In the genomic region with DNA sequence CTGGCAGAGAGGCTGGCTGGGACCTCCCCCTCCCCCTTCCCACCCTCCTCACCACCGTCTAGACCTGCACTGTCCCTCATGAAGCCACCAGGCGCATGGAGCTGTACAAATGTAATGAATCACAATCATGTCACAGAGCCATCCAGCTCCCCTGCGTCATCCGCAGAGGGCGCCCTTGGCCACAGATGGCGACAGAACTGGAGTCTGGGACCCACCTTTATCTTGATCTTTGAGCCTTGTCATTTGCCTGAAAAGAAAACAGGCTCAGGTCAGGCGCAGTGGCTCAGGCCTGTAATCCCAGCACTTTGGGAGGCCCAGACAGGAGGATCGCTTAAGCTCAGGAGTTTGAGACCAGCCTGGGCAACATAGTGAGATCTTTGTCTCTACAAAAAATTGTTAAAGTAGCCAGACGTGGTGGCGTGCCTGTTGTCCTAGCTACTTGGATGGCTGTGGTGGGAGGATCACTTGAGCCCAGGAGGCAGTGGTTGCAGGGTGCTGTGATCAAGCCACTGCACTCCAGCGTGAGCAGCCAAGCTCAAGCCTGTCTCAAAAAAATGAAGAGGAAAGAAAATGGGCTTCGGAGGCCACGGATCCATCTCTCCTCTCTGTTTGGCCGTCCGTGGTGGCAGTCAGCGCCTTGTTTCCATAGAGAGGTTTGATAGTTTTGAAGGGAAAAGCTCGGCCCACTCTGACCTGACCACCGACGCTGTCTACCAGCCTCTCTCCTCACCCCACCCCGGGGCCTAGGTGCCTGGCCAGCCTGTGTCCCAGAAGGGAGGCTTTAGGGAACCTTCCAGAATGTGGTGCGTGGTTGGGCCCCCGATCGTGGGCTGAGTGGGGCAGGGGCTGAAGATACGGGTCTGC, we compare ENCODE assay signal across 8 cellular contexts. TPM values are rescaled to one million over a fixed set of nuclear protein-coding genes. Genes with fewer than 3 reads are reported as not detected.
DNase-seq lines count a peak whose midpoint lies in the region; FAIRE-seq and TF ChIP-seq lines count a peak whose summit lies in the region.

No MANE protein-coding gene starts in this region.

- no peak overlapping the region for H3K9ac ChIP-seq in endothelial cell of umbilical vein (replicated peaks; ENCODE audit: extremely low read depth, insufficient read depth, low read length)

- POLR2A ChIA-PET in endothelial cell of umbilical vein (lab: Charles Lee) = interaction anchor here (0.6 kb wide), 1 partner anchor 115 kb away, joined by 3 read pairs; no protein-coding TSS in a partner anchor

- FAIRE-seq in endothelial cell of umbilical vein (lab: Jason Lieb, UNC) = no peak

- H3K27ac ChIP-seq in endothelial cell of umbilical vein (ENCODE audit: insufficient read depth, low read depth, low read length) = no peak overlapping the region

- TF ChIP-seq CTCF in GM12864 (IDR thresholded peaks at IDR 0.05; ENCODE audit: low read depth, low read length, missing control alignments) (peak; percentile 75), LNCaP clone FGC (IDR thresholded peaks at IDR 0.05; ENCODE audit: control insufficient read depth, extremely low read depth, insufficient read depth) (peak; percentile 44), endothelial cell of umbilical vein (IDR thresholded peaks at IDR 0.05; ENCODE audit: extremely low read depth in 1 of 2, insufficient read depth in 1 of 2, low read depth in 1 of 2, low read length in 2 of 2) (peak; percentile 10 to 17)

- H3K79me2 ChIP-seq in endothelial cell of umbilical vein (ENCODE audit: control insufficient read depth, insufficient read depth, low read length) = no peaks in the 10 kb centered on the region

- in situ Hi-C loops in ACHN (cut with HindIII; ENCODE audit: low pct_ligation_motif_present, low pct_unique_long_range_greater_than_20kb, low sequenced_read_pairs) (no loop called here), SK-MEL-5 (cut with HindIII; ENCODE audit: low pct_unique_long_range_greater_than_20kb, low sequenced_read_pairs) (no loop called here)

- CTCF ChIA-PET in endothelial cell of umbilical vein (lab: Charles Lee) = interaction anchor here (0.6 to 2.0 kb wide), 11 partner anchors 9 to 408 kb away, joined by 3 to 14 read pairs (median 4); partner anchors contain the start of gene MRGBP

- intact Hi-C loops in endothelial cell of umbilical vein (cut with micrococcal nuclease) = no loop called here

- H3K4me3 ChIP-seq in GM12864 (ENCODE audit: low read depth, low read length) (no peak overlapping the region), LNCaP clone FGC (ENCODE audit: low read depth, low read length) (no peak overlapping the region), endothelial cell of umbilical vein (replicated peaks in 1 of 3; ENCODE audit: insufficient read depth in 1 of 3, low read depth in 1 of 3, low read length in 3 of 3) (no peak overlapping the region)

- no peaks in the 10 kb centered on the region for H3K9me3 ChIP-seq in endothelial cell of umbilical vein (replicated peaks; ENCODE audit: control insufficient read depth, insufficient read depth, low read length)

- H3K36me3 ChIP-seq in endothelial cell of umbilical vein (ENCODE audit: control insufficient read depth in 2 of 2, extremely low read depth in 1 of 2, insufficient read depth in 2 of 2, low read length in 2 of 2) = no peaks in the 10 kb centered on the region

- H3K4me2 ChIP-seq in endothelial cell of umbilical vein (ENCODE audit: insufficient read depth, low read length) = no peak overlapping the region

- no peak for TF ChIP-seq POLR2A in endothelial cell of umbilical vein (IDR thresholded peaks at IDR 0.05; ENCODE audit: low read depth, low read length)

- DNase-seq in ACHN (peak; percentile 42), GM12864 (ENCODE audit: low read depth) (no peak), LNCaP clone FGC (ENCODE audit: low read depth) (no peak), SK-MEL-5 (ENCODE audit: low read depth, low spot score) (peak; percentile 73), endothelial cell of umbilical vein (ENCODE audit: low read depth, low spot score) (no peak), NK-92 (lab: John Stamatoyannopoulos, UW; ENCODE audit: unreplicated experiment) (no peak), NCI-H128 (lab: John Stamatoyannopoulos, UW; ENCODE audit: unreplicated experiment) (no peak)
- peak; percentile 73 for DNase-seq in stimulated activated CD8-positive, alpha-beta memory T cell treated with anti-CD3 and anti-CD28 coated beads, Interleukin-4, amount 100 ng/mL, for 48 hours

- H4K20me1 ChIP-seq in endothelial cell of umbilical vein (replicated peaks; ENCODE audit: control insufficient read depth, extremely low read depth, insufficient read depth, low read length) = no peaks in the 10 kb centered on the region

- no peaks in the 10 kb centered on the region for H3K27me3 ChIP-seq in endothelial cell of umbilical vein (ENCODE audit: control insufficient read depth in 2 of 2, insufficient read depth in 2 of 2, low read length in 2 of 2)

- peaks cover 15% of the 10 kb centered on the region for H3K4me1 ChIP-seq in endothelial cell of umbilical vein (ENCODE audit: control insufficient read depth, extremely low read depth, insufficient read depth, low read length)

- no peaks in the 10 kb centered on the region for H3K9me1 ChIP-seq in endothelial cell of umbilical vein (replicated peaks; ENCODE audit: control insufficient read depth, extremely low read depth, insufficient read depth, low read length)

- no TSS peak for BruUV-seq in endothelial cell of umbilical vein (replicated peaks; lab: Mats Ljungman, UMichigan)

- no peak overlapping the region for H2AFZ ChIP-seq in endothelial cell of umbilical vein (ENCODE audit: low read depth, low read length)

- dilution Hi-C loops in endothelial cell of umbilical vein (cut with MboI; ENCODE audit: extremely low pct_ligation_motif_present, low sequenced_read_pairs) = no loop called here

TF ChIP-seq in endothelial cell of umbilical vein, 7 proteins besides CTCF, POLR2A, EP300 and RAD21 (continues in another document):
- TF ChIP-seq EZH2 (IDR thresholded peaks at IDR 0.05; ENCODE audit: borderline replicate concordance, low read depth, low read length, severe bottlenecking) (no peak), FOS (IDR thresholded peaks at IDR 0.05; ENCODE audit: borderline replicate concordance, insufficient read depth, low read length) (no peak), POLR2AphosphoS5 (IDR thresholded peaks at IDR 0.05; ENCODE audit: insufficient read depth, low read depth, low read length) (no peak), MYC (IDR thresholded peaks at IDR 0.05; ENCODE audit: low read depth, low read length) (no peak)

RNA-seq across cellular contexts. Expression of gene COL9A3, which starts 6.2 kb away (rescaled TPM):
- total RNA-seq in SK-MEL-5 (2014; rRNA removed; shearing (Covaris generic)) = 8.6 and 11.0 TPM in 2 replicates
- 32.5 and 39.8 TPM in 2 replicates for polyA plus RNA-seq in SK-MEL-5 (2015; cell fraction: cytosol; rRNA removed)
- polyA plus RNA-seq in SK-MEL-5 (2015; cell fraction: nucleus; rRNA removed) = 45.5 and 63.8 TPM in 2 replicates
- 0.60 and 0.76 TPM in 2 replicates for total RNA-seq in endothelial cell of umbilical vein
- polyA plus RNA-seq in endothelial cell of umbilical vein = 0.19 and 0.46 TPM in 2 replicates
- polyA plus RNA-seq in endothelial cell of umbilical vein (2011; cell fraction: cytosol; rRNA removed) = 0.23 and 0.32 TPM in 2 replicates
- polyA plus RNA-seq in endothelial cell of umbilical vein (2011; cell fraction: nucleus; rRNA removed) = 1.8 TPM in 2 replicates
- polyA plus RNA-seq in endothelial cell of umbilical vein (2012) = 0.41 and 1.8 TPM in 2 replicates
- 0.08 TPM in 1 of 2 replicates, not detected in the other for polyA minus RNA-seq in endothelial cell of umbilical vein
- polyA minus RNA-seq in endothelial cell of umbilical vein (2011; cell fraction: cytosol; rRNA and poly(A)+ RNA removed) = 8.6 TPM
- polyA minus RNA-seq in endothelial cell of umbilical vein (2011; cell fraction: nucleus; rRNA and poly(A)+ RNA removed) = not detected in 2 replicates

RNA-seq across cellular contexts. Expression of gene OGFR, which starts 18.4 kb away (rescaled TPM):
- total RNA-seq in SK-MEL-5 (2014; rRNA removed; shearing (Covaris generic)) = 58.3 and 65.2 TPM in 2 replicates
- polyA plus RNA-seq in SK-MEL-5 (2015; cell fraction: cytosol; rRNA removed) = 71.9 and 83.7 TPM in 2 replicates
- 35.7 and 56.7 TPM in 2 replicates for polyA plus RNA-seq in SK-MEL-5 (2015; cell fraction: nucleus; rRNA removed)
- total RNA-seq in endothelial cell of umbilical vein = 35.1 and 44.0 TPM in 2 replicates
- polyA plus RNA-seq in endothelial cell of umbilical vein = 30.4 and 30.8 TPM in 2 replicates
- 30.0 and 36.7 TPM in 2 replicates for polyA plus RNA-seq in endothelial cell of umbilical vein (2011; cell fraction: cytosol; rRNA removed)
- 38.4 and 43.1 TPM in 2 replicates for polyA plus RNA-seq in endothelial cell of umbilical vein (2011; cell fraction: nucleus; rRNA removed)
- 24.5 and 27.1 TPM in 2 replicates for polyA plus RNA-seq in endothelial cell of umbilical vein (2012)
- 18.0 and 22.8 TPM in 2 replicates for polyA minus RNA-seq in endothelial cell of umbilical vein
- 31.2 TPM for polyA minus RNA-seq in endothelial cell of umbilical vein (2011; cell fraction: cytosol; rRNA and poly(A)+ RNA removed)
- 5.7 and 10.0 TPM in 2 replicates for polyA minus RNA-seq in endothelial cell of umbilical vein (2011; cell fraction: nucleus; rRNA and poly(A)+ RNA removed)

RNA-seq across cellular contexts. Expression of gene MRGBP, which starts 26.7 kb away (rescaled TPM):
- total RNA-seq in SK-MEL-5 (2014; rRNA removed; shearing (Covaris generic)) = 28.3 and 31.7 TPM in 2 replicates
- 24.4 and 25.7 TPM in 2 replicates for polyA plus RNA-seq in SK-MEL-5 (2015; cell fraction: cytosol; rRNA removed)
- 28.1 and 30.5 TPM in 2 replicates for polyA plus RNA-seq in SK-MEL-5 (2015; cell fraction: nucleus; rRNA removed)
- total RNA-seq in endothelial cell of umbilical vein = 17.0 and 17.7 TPM in 2 replicates
- 17.1 and 18.5 TPM in 2 replicates for polyA plus RNA-seq in endothelial cell of umbilical vein
- polyA plus RNA-seq in endothelial cell of umbilical vein (2011; cell fraction: cytosol; rRNA removed) = 17.5 and 18.1 TPM in 2 replicates
- 13.0 and 14.4 TPM in 2 replicates for polyA plus RNA-seq in endothelial cell of umbilical vein (2011; cell fraction: nucleus; rRNA removed)
- polyA plus RNA-seq in endothelial cell of umbilical vein (2012) = 16.1 and 16.2 TPM in 2 replicates
- polyA minus RNA-seq in endothelial cell of umbilical vein = 10.6 and 15.1 TPM in 2 replicates
- polyA minus RNA-seq in endothelial cell of umbilical vein (2011; cell fraction: cytosol; rRNA and poly(A)+ RNA removed) = 11.3 TPM
- polyA minus RNA-seq in endothelial cell of umbilical vein (2011; cell fraction: nucleus; rRNA and poly(A)+ RNA removed) = 4.5 and 5.0 TPM in 2 replicates

RNA-seq across cellular contexts. Expression of gene TCFL5, which starts 38.6 kb away (rescaled TPM):
- 54.7 and 55.2 TPM in 2 replicates for total RNA-seq in SK-MEL-5 (2014; rRNA removed; shearing (Covaris generic))
- 27.1 and 29.4 TPM in 2 replicates for polyA plus RNA-seq in SK-MEL-5 (2015; cell fraction: cytosol; rRNA removed)
- polyA plus RNA-seq in SK-MEL-5 (2015; cell fraction: nucleus; rRNA removed) = 31.6 TPM in 2 replicates
- 9.4 and 11.1 TPM in 2 replicates for total RNA-seq in endothelial cell of umbilical vein
- polyA plus RNA-seq in endothelial cell of umbilical vein = 3.0 and 4.4 TPM in 2 replicates
- polyA plus RNA-seq in endothelial cell of umbilical vein (2011; cell fraction: cytosol; rRNA removed) = 5.7 and 6.0 TPM in 2 replicates
- polyA plus RNA-seq in endothelial cell of umbilical vein (2011; cell fraction: nucleus; rRNA removed) = 7.8 and 8.1 TPM in 2 replicates
- 8.1 and 9.7 TPM in 2 replicates for polyA plus RNA-seq in endothelial cell of umbilical vein (2012)
- 4.7 and 4.9 TPM in 2 replicates for polyA minus RNA-seq in endothelial cell of umbilical vein
- polyA minus RNA-seq in endothelial cell of umbilical vein (2011; cell fraction: cytosol; rRNA and poly(A)+ RNA removed) = 10.7 TPM
- polyA minus RNA-seq in endothelial cell of umbilical vein (2011; cell fraction: nucleus; rRNA and poly(A)+ RNA removed) = 1.8 and 2.0 TPM in 2 replicates

Comparison
In these comparisons a context has a peak if more than half of its experiments do, and no peak if none do; other contexts are left out.
1. DNase-seq: peak in ACHN (single experiment), SK-MEL-5 (single experiment) and stimulated activated CD8-positive, alpha-beta memory T cell treated with anti-CD3 and anti-CD28 coated beads, Interleukin-4, amount 100 ng/mL, for 48 hours (single experiment); none in GM12864 (single experiment), LNCaP clone FGC (single experiment), endothelial cell of umbilical vein (single experiment), NK-92 (single experiment) and NCI-H128 (single experiment).
2. CTCF ChIP-seq: peak in every context shown above with its lines; median percentile 75 in GM12864; 44 in LNCaP clone FGC; 14 in endothelial cell of umbilical vein.